ENCODE assay signal across 9 cellular contexts in genomic region chr13:114043421-114044053, GRCh38.
DNase-seq lines count a peak whose midpoint lies in the region; ATAC-seq and TF ChIP-seq lines count a peak whose summit lies in the region.
"Had no signal": no experiment of that assay in that cellular context is flagged by ENCODE, and none has a peak within 500 bp of the region (broad histone marks: within the 10 kb centered on the region; RNA-seq: fewer than 3 reads in every experiment).

No MANE protein-coding gene starts in this region.

- no peak for ATAC-seq in HG03432 (IDR thresholded peaks at IDR 0.05; ENCODE audit: unreplicated experiment)

- intact Hi-C loops in head of caudate nucleus (cut with DNase I), result no loop called here

- DNase-seq in DMS 273 (lab: John Stamatoyannopoulos, UW; ENCODE audit: unreplicated experiment) (peak; percentile 10), DMS 273 treated with DMSO at 0.1 percent for 48 hours (lab: John Stamatoyannopoulos, UW) (no peak), NCI-H2029 treated with DMSO at 0.1 percent for 48 hours (lab: John Stamatoyannopoulos, UW) (peak; percentile 3), cardiac fibroblast (ENCODE audit: low read depth in 2 of 2) (peak; percentile 77 to 92), myocyte (ENCODE audit: low read depth) (peak; percentile 85), Ammon's horn (ENCODE audit: low spot score) (no peak), head of caudate nucleus (no peak)

- peak; percentile 30 for TF ChIP-seq CTCF in cardiac fibroblast (IDR thresholded peaks at IDR 0.05; ENCODE audit: low read depth, low read length)

- no peak overlapping the region for H3K4me3 ChIP-seq in cardiac fibroblast (replicated peaks in 1 of 2; ENCODE audit: low read depth in 2 of 2, low read length in 2 of 2)
- H3K4me3 ChIP-seq: pancreas had no signal

Comparison
In these comparisons a context has a peak if more than half of its experiments do, and no peak if none do; other contexts are left out.
1. DNase-seq: peak in DMS 273 (single experiment), NCI-H2029 treated with DMSO at 0.1 percent for 48 hours (single experiment), cardiac fibroblast (2 of 2) and myocyte (single experiment); none in DMS 273 treated with DMSO at 0.1 percent for 48 hours (single experiment), Ammon's horn (single experiment) and head of caudate nucleus (0 of 42).